ENCODE assay signal across 31 cellular contexts in the genomic region with DNA sequence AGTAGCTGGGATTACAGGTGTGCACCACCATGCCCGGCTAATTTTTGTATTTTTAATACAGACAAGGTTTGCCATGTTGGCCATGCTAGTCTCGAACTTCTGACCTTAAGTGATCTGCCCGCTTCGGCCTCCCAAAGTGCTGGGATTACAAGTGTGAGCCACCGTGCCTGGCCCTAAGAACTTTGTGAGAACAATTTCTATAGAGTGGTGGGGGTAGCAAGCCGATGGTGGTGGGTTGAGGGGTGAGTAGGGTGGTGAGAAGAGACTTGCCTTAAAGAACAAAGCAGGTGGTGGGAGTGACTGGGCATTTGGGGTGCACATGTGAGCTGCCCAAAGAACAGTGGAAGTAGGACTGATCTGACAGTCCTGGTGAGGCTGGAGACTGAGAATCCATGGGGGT.
"Had no signal": no experiment of that assay in that cellular context is flagged by ENCODE, and none has a peak within 500 bp of the region (broad histone marks: within the 10 kb centered on the region; RNA-seq: fewer than 3 reads in every experiment).

No MANE protein-coding gene starts in this region.

- H3K4me3 Mint-ChIP-seq: naive thymus-derived CD4-positive, alpha-beta T cell; natural killer cell; nephron; stimulated activated memory B cell treated with anti-CD40 and anti-IgM and Interleukin-4, amounts not matched to agents 10 μg/mL and 1 μg/mL and 100 μg/mL, for 72 hours; stimulated activated naive CD8-positive, alpha-beta T cell treated with anti-CD3 and anti-CD28 coated beads, Interleukin-15, amount 100 ng/mL, for 72 hours; type B pancreatic cell had no signal

- H3K36me3 ChIP-seq: neutrophil, pancreas, prostate gland, spleen, suprapubic skin, tibial artery, transverse colon, upper lobe of right lung, uterus had no signal

- H3K9me3 Mint-ChIP-seq: natural killer cell; stimulated activated memory B cell treated with anti-CD40 and anti-IgM and Interleukin-4, amounts not matched to agents 10 μg/mL and 1 μg/mL and 100 μg/mL, for 72 hours; stimulated activated naive CD8-positive, alpha-beta T cell treated with anti-CD3 and anti-CD28 coated beads, Interleukin-15, amount 100 ng/mL, for 72 hours had no signal

- H2AFZ ChIP-seq: neural progenitor cell had no signal

- H3K4me2 ChIP-seq: neural progenitor cell, smooth muscle cell had no signal

- H3K9me3 ChIP-seq: neutrophil, pancreas, prostate gland, spleen, suprapubic skin, testis, tibial artery, transverse colon, upper lobe of right lung, uterus had no signal

- H3K27me3 Mint-ChIP-seq: stimulated activated naive CD8-positive, alpha-beta T cell treated with anti-CD3 and anti-CD28 coated beads, Interleukin-15, amount 100 ng/mL, for 72 hours; type B pancreatic cell had no signal

- H3K36me3 Mint-ChIP-seq: naive thymus-derived CD4-positive, alpha-beta T cell; natural killer cell; stimulated activated memory B cell treated with anti-CD40 and anti-IgM and Interleukin-4, amounts not matched to agents 10 μg/mL and 1 μg/mL and 100 μg/mL, for 72 hours; type B pancreatic cell had no signal

- H3K27ac Mint-ChIP-seq: natural killer cell; nephron; neural progenitor cell; stimulated activated memory B cell treated with anti-CD40 and anti-IgM and Interleukin-4, amounts not matched to agents 10 μg/mL and 1 μg/mL and 100 μg/mL, for 72 hours; stimulated activated naive CD8-positive, alpha-beta T cell treated with anti-CD3 and anti-CD28 coated beads, Interleukin-15, amount 100 ng/mL, for 72 hours; type B pancreatic cell had no signal

- H3K4me1 Mint-ChIP-seq: naive thymus-derived CD4-positive, alpha-beta T cell; natural killer cell had no signal

- H3K9ac ChIP-seq: neural progenitor cell had no signal

- ATAC-seq: naive thymus-derived CD4-positive, alpha-beta T cell; natural killer cell; pancreas; right cardiac atrium; sciatic nerve; stimulated activated memory B cell treated with anti-CD40 and anti-IgM and Interleukin-4, amounts not matched to agents 10 μg/mL and 1 μg/mL and 100 μg/mL, for 72 hours; stimulated activated naive CD8-positive, alpha-beta T cell treated with anti-CD3 and anti-CD28 coated beads, Interleukin-15, amount 100 ng/mL, for 72 hours; stimulated activated naive CD8-positive, alpha-beta T cell treated with anti-CD3 and anti-CD28 coated beads, Interleukin-15, Interleukin-2, amounts not matched to agents 100 U/mL and 50 U/mL, for 24 hours; upper lobe of right lung had no signal

- FAIRE-seq: pancreas had no signal

- H3K27ac ChIP-seq: neural progenitor cell, neutrophil, pancreas, prostate gland, skin epidermis, spleen, suprapubic skin, testis, tibial artery, transverse colon, upper lobe of right lung, uterus had no signal

- H3K27me3 ChIP-seq: neural progenitor cell, neutrophil, pancreas, testis, tibial artery, transverse colon, upper lobe of right lung, uterus had no signal

- H3K4me3 ChIP-seq: neural progenitor cell, pancreas, prostate gland, skin epidermis, smooth muscle cell, spleen, suprapubic skin, testis, tibial artery, transverse colon, upper lobe of right lung, uterus had no signal

- H3K4me1 ChIP-seq: pancreas, prostate gland had no signal

- DNase-seq: naive thymus-derived CD4-positive, alpha-beta T cell; natural killer cell; nucleus accumbens; pancreas; retina; right cardiac atrium; spleen; stimulated activated CD4-positive, alpha-beta T cell treated with anti-CD3 and anti-CD28 coated beads, Interleukin-12 subunit alpha, Interleukin-12 subunit beta, amount 100 ng/mL, for 4 hours; stimulated activated CD4-positive, alpha-beta T cell treated with anti-CD3 and anti-CD28 coated beads, Interleukin-1b, Interleukin-23, amount 100 ng/mL, for 48 hours; stimulated activated CD4-positive, alpha-beta T cell treated with anti-CD3 and anti-CD28 coated beads, Interleukin-4, amount 100 ng/mL, for 1 hour; stimulated activated CD4-positive, alpha-beta T cell treated with anti-CD3 and anti-CD28 coated beads, Interleukin-4, amount 100 ng/mL, for 4 hours; stimulated activated CD8-positive, alpha-beta memory T cell treated with anti-CD3 and anti-CD28 coated beads, Interleukin-4, amount 100 ng/mL, for 48 hours; stimulated activated naive CD4-positive, alpha-beta T cell; stimulated activated naive CD8-positive, alpha-beta T cell treated with anti-CD3 and anti-CD28 coated beads, Interleukin-15, amount 100 ng/mL, for 72 hours; stimulated activated naive CD8-positive, alpha-beta T cell treated with anti-CD3 and anti-CD28 coated beads, Interleukin-15, Interleukin-2, amounts not matched to agents 100 U/mL and 50 U/mL, for 24 hours; substantia nigra; testis; tibial artery; transverse colon; upper lobe of right lung; uterus had no signal
